12 cellular contexts compared by ENCODE assay signal in genomic region chr18:60019463-60019840, GRCh38.
DNase-seq lines count a peak whose midpoint lies in the region; ATAC-seq and TF ChIP-seq lines count a peak whose summit lies in the region.
"Had no signal": no experiment of that assay in that cellular context is flagged by ENCODE, and none has a peak within 500 bp of the region (broad histone marks: within the 10 kb centered on the region; RNA-seq: fewer than 3 reads in every experiment).

No MANE protein-coding gene starts in this region.

- DNase-seq in GM04503 (ENCODE audit: low read depth) (peak; percentile 78), RPMI7951 (ENCODE audit: low read depth) (peak; percentile 50), fibroblast of mammary gland (ENCODE audit: low read depth) (peak; percentile 52), immature natural killer cell (no peak), NCI-H187 (lab: John Stamatoyannopoulos, UW) (no peak)
- no peak for DNase-seq in stimulated activated effector memory CD8-positive, alpha-beta T cell treated with anti-CD3 and anti-CD28 coated beads, Interleukin-12 subunit alpha, Interleukin-12 subunit beta, amount 100 ng/mL, for 72 hours (ENCODE audit: low spot score in 2 of 2)
- DNase-seq: midbrain; NCI-H1092 treated with DMSO at 0.1 percent for 48 hours; psoas muscle; stimulated activated CD4-positive, alpha-beta T cell treated with anti-CD3 and anti-CD28 coated beads, Interleukin-4, amount 100 ng/mL, for 24 hours; stimulated activated naive CD8-positive, alpha-beta T cell treated with anti-CD3 and anti-CD28 coated beads, Interleukin-15, amount 100 ng/mL, for 72 hours had no signal

- no peaks in the 10 kb centered on the region for H3K4me1 Mint-ChIP-seq in stimulated activated effector memory CD8-positive, alpha-beta T cell treated with anti-CD3 and anti-CD28 coated beads, Interleukin-12 subunit alpha, Interleukin-12 subunit beta, amount 100 ng/mL, for 72 hours
- H3K4me1 Mint-ChIP-seq in immature natural killer cell: no peaks in the 10 kb centered on the region
- H3K4me1 Mint-ChIP-seq: stimulated activated naive CD8-positive, alpha-beta T cell treated with anti-CD3 and anti-CD28 coated beads, Interleukin-15, amount 100 ng/mL, for 72 hours had no signal

- no peak overlapping the region for H3K4me3 Mint-ChIP-seq in stimulated activated effector memory CD8-positive, alpha-beta T cell treated with anti-CD3 and anti-CD28 coated beads, Interleukin-12 subunit alpha, Interleukin-12 subunit beta, amount 100 ng/mL, for 72 hours
- H3K4me3 Mint-ChIP-seq in immature natural killer cell: no peak overlapping the region
- H3K4me3 Mint-ChIP-seq: stimulated activated naive CD8-positive, alpha-beta T cell treated with anti-CD3 and anti-CD28 coated beads, Interleukin-15, amount 100 ng/mL, for 72 hours had no signal

- H3K4me3 ChIP-seq in fibroblast of mammary gland (ENCODE audit: control insufficient read depth, low read depth, low read length) (no peak overlapping the region), skeletal muscle satellite cell (ENCODE audit: low read length) (no peak overlapping the region)
- H3K4me3 ChIP-seq: psoas muscle had no signal

- H3K27ac Mint-ChIP-seq in stimulated activated effector memory CD8-positive, alpha-beta T cell treated with anti-CD3 and anti-CD28 coated beads, Interleukin-12 subunit alpha, Interleukin-12 subunit beta, amount 100 ng/mL, for 72 hours: no peak overlapping the region
- H3K27ac Mint-ChIP-seq in immature natural killer cell: no peak overlapping the region
- H3K27ac Mint-ChIP-seq: stimulated activated naive CD8-positive, alpha-beta T cell treated with anti-CD3 and anti-CD28 coated beads, Interleukin-15, amount 100 ng/mL, for 72 hours had no signal

- H3K27me3 ChIP-seq in skeletal muscle satellite cell (ENCODE audit: control insufficient read depth, insufficient read depth, low read length): peaks cover 8% of the 10 kb centered on the region

- H3K9ac ChIP-seq in skeletal muscle satellite cell (ENCODE audit: low read depth, low read length): no peak overlapping the region

- peaks cover 12% of the 10 kb centered on the region for H3K4me1 ChIP-seq in skeletal muscle satellite cell (ENCODE audit: control insufficient read depth, insufficient read depth, low read length)
- H3K4me1 ChIP-seq: psoas muscle had no signal

- peaks cover 0 to 6% (median 4%) of the 10 kb centered on the region in 3 donors for H3K27me3 Mint-ChIP-seq in immature natural killer cell (ENCODE audit: low read depth in 3 of 3)

- H3K4me2 ChIP-seq in skeletal muscle satellite cell (ENCODE audit: low read length): peak overlapping the region; percentile 18

- H3K9me3 ChIP-seq in skeletal muscle satellite cell (replicated peaks; ENCODE audit: low read length): no peaks in the 10 kb centered on the region
- H3K9me3 ChIP-seq: psoas muscle had no signal

- TF ChIP-seq CTCF in fibroblast of mammary gland (conservative IDR thresholded peaks at IDR 0.05; ENCODE audit: control insufficient read depth, insufficient read depth, low read depth, low read length): no peak

- H3K36me3 Mint-ChIP-seq in stimulated activated effector memory CD8-positive, alpha-beta T cell treated with anti-CD3 and anti-CD28 coated beads, Interleukin-12 subunit alpha, Interleukin-12 subunit beta, amount 100 ng/mL, for 72 hours: no peaks in the 10 kb centered on the region
- no peaks in the 10 kb centered on the region for H3K36me3 Mint-ChIP-seq in immature natural killer cell

- ATAC-seq in stimulated activated effector memory CD8-positive, alpha-beta T cell treated with anti-CD3 and anti-CD28 coated beads, Interleukin-12 subunit alpha, Interleukin-12 subunit beta, amount 100 ng/mL, for 72 hours: no peak
- ATAC-seq: psoas muscle; stimulated activated naive CD8-positive, alpha-beta T cell treated with anti-CD3 and anti-CD28 coated beads, Interleukin-15, amount 100 ng/mL, for 72 hours had no signal

- no peaks in the 10 kb centered on the region for H3K36me3 ChIP-seq in skeletal muscle satellite cell (ENCODE audit: insufficient read depth, low read length)

- H3K9me3 Mint-ChIP-seq in stimulated activated effector memory CD8-positive, alpha-beta T cell treated with anti-CD3 and anti-CD28 coated beads, Interleukin-12 subunit alpha, Interleukin-12 subunit beta, amount 100 ng/mL, for 72 hours: no peaks in the 10 kb centered on the region
- H3K9me3 Mint-ChIP-seq in immature natural killer cell: no peaks in the 10 kb centered on the region
- H3K9me3 Mint-ChIP-seq: stimulated activated naive CD8-positive, alpha-beta T cell treated with anti-CD3 and anti-CD28 coated beads, Interleukin-15, amount 100 ng/mL, for 72 hours had no signal

Comparison
In these comparisons a context has a peak if more than half of its experiments do, and no peak if none do; other contexts are left out.
1. DNase-seq: peak in GM04503 (single experiment), RPMI7951 (single experiment) and fibroblast of mammary gland (single experiment); none in stimulated activated effector memory CD8-positive, alpha-beta T cell treated with anti-CD3 and anti-CD28 coated beads, Interleukin-12 subunit alpha, Interleukin-12 subunit beta, amount 100 ng/mL, for 72 hours (0 of 2), immature natural killer cell (0 of 3) and NCI-H187 (0 of 2).